8 cellular contexts compared by ENCODE assay signal in genomic region chr6:149749082-149749593, GRCh38. TPM values are rescaled to one million over a fixed set of nuclear protein-coding genes. Genes with fewer than 3 reads are reported as not detected.
DNase-seq lines count a peak whose midpoint lies in the region; ATAC-seq and TF ChIP-seq lines count a peak whose summit lies in the region.
"Not testable (repeated sequence)": the region's sequence is repeated elsewhere in the genome, so short reads cannot be mapped to it uniquely, and the experiment has no call there.

No MANE protein-coding gene starts in this region.

- H3K27me3 Mint-ChIP-seq in T-helper 17 cell, memory B cell: not testable (repeated sequence)

- H3K9me3 Mint-ChIP-seq in memory B cell = not testable (repeated sequence)

- intact Hi-C loops in body of pancreas (cut with DNase I) = not testable (repeated sequence)
- intact Hi-C loops in gastrocnemius medialis (cut with DNase I; ENCODE audit: low total_unique reads) = loop anchor here (5.0 kb wide), 1 partner anchor 182 kb away; the partner anchor contains the start of gene GINM1

- peak overlapping the region; percentile 90 for H3K4me3 Mint-ChIP-seq in T-helper 17 cell
- peak overlapping the region; percentile 88 for H3K4me3 Mint-ChIP-seq in memory B cell

- ATAC-seq in GM19023 (IDR thresholded peaks at IDR 0.05; ENCODE audit: unreplicated experiment) = peak; percentile 1
- peak; percentile 6 for ATAC-seq in HG03354 (IDR thresholded peaks at IDR 0.05; ENCODE audit: poor library complexity, severe bottlenecking, unreplicated experiment)
- ATAC-seq in T-helper 17 cell = not testable (repeated sequence)
- ATAC-seq in body of pancreas = peak; percentile 19
- peak; percentile 28 for ATAC-seq in memory B cell (ENCODE audit: low read depth)
- ATAC-seq in gastrocnemius medialis = peak; percentile 32 to 53

- H3K27ac ChIP-seq in 22Rv1 (peak overlapping the region; percentile 95), body of pancreas (peak overlapping the region; percentile 76 to 93 (median 90)), gastrocnemius medialis (peak overlapping the region; percentile 97 to 99 (median 98))

- not testable (repeated sequence) for TF ChIP-seq CTCF in 22Rv1 (IDR thresholded peaks at IDR 0.05); body of pancreas (IDR thresholded peaks at IDR 0.05); fibroblast of villous mesenchyme (IDR thresholded peaks at IDR 0.05; ENCODE audit: insufficient read depth, low read depth, low read length); gastrocnemius medialis (IDR thresholded peaks at IDR 0.05 in 4 of 5, conservative IDR thresholded peaks at IDR 0.05 in 1 of 5)

- TF ChIP-seq POLR2A in body of pancreas (IDR thresholded peaks at IDR 0.05) = peak in 2 of 3 donors; percentile 88 to 92
- TF ChIP-seq POLR2A in gastrocnemius medialis (IDR thresholded peaks at IDR 0.05) = not testable (repeated sequence)

- H3K36me3 Mint-ChIP-seq in T-helper 17 cell (ENCODE audit: low read depth); memory B cell: not testable (repeated sequence)

- in situ Hi-C loops in gastrocnemius medialis (cut with MboI; ENCODE audit: low sequenced_read_pairs in 4 of 4) = not testable (repeated sequence)

- H3K27me3 ChIP-seq in body of pancreas, gastrocnemius medialis: not testable (repeated sequence)

- peak overlapping the region; percentile 95 for H3K27ac Mint-ChIP-seq in T-helper 17 cell
- peak overlapping the region; percentile 73 for H3K27ac Mint-ChIP-seq in memory B cell

- peak overlapping the region in 1 of 2 donors; percentile 73 for H3K4me3 ChIP-seq in body of pancreas
- peak overlapping the region; percentile 98 for H3K4me3 ChIP-seq in fibroblast of villous mesenchyme (ENCODE audit: low read depth, low read length)
- peak overlapping the region; percentile 86 to 100 (median 94) for H3K4me3 ChIP-seq in gastrocnemius medialis

- not testable (repeated sequence) for H3K9me3 ChIP-seq in T-helper 17 cell (ENCODE audit: control insufficient read depth, low read length, poor library complexity, severe bottlenecking); body of pancreas; gastrocnemius medialis

- not testable (repeated sequence) for DNase-seq in T-helper 17 cell; body of pancreas; fibroblast of villous mesenchyme (ENCODE audit: low read depth); memory B cell (ENCODE audit: low spot score in 2 of 2); gastrocnemius medialis

- H3K4me1 Mint-ChIP-seq in T-helper 17 cell (peaks cover 24% of the 10 kb centered on the region), memory B cell (peaks cover 15% of the 10 kb centered on the region)

- 1% methylated on average over 25 of the region's 38 CpGs; no CpG with 5 or more reads in 1 of the 2 donors for WGBS in body of pancreas, 2 donors

- H3K36me3 ChIP-seq in body of pancreas (replicated peaks in 1 of 2; ENCODE audit: insufficient read depth in 1 of 2, low read depth in 2 of 2); gastrocnemius medialis: not testable (repeated sequence)

- H3K4me1 ChIP-seq in body of pancreas = peaks cover 25% of the 10 kb centered on the region
- H3K4me1 ChIP-seq in gastrocnemius medialis = peaks cover 37 to 41% of the 10 kb centered on the region in 2 donors

RNA-seq across cellular contexts. Expression of gene PCMT1, which starts 0.4 kb away (rescaled TPM):
- total RNA-seq in T-helper 17 cell (10 to 100 TPM; 32.4 to 32.9 TPM), body of pancreas (10 to 100 TPM; 26.2 to 26.7 TPM), fibroblast of villous mesenchyme (112 and 126 TPM in 2 replicates), gastrocnemius medialis (100 to 1,000 TPM; 150 to 448 (median 353) TPM)

RNA-seq across cellular contexts. Expression of gene NUP43, which starts 2.8 kb away (rescaled TPM):
- total RNA-seq in T-helper 17 cell (10 to 100 TPM; 13.7 to 16.3 TPM), body of pancreas (10 to 100 TPM in 1 of 2 donors, 1 to 10 TPM in 1; 8.6 to 22.8 TPM), fibroblast of villous mesenchyme (26.4 and 40.6 TPM in 2 replicates), gastrocnemius medialis (10 to 100 TPM; 15.0 to 42.0 (median 16.7) TPM)

RNA-seq across cellular contexts. Expression of gene LATS1, which starts 31.2 kb away (rescaled TPM):
- 10 to 100 TPM; 35.4 to 43.6 TPM for total RNA-seq in T-helper 17 cell
- total RNA-seq in body of pancreas = 10 to 100 TPM; 12.7 to 15.5 TPM
- total RNA-seq in fibroblast of villous mesenchyme = 20.6 and 25.9 TPM in 2 replicates
- 10 to 100 TPM in 3 of 4 donors, 1 to 10 TPM in 1; 6.3 to 21.8 (median 14.4) TPM for total RNA-seq in gastrocnemius medialis
